In genomic region chr3:127588675-127589577, GRCh38 we compare ENCODE assay signal across 8 cellular contexts. TPM values are rescaled to one million over a fixed set of nuclear protein-coding genes. Genes with fewer than 3 reads are reported as not detected.
DNase-seq lines count a peak whose midpoint lies in the region; ATAC-seq and TF ChIP-seq lines count a peak whose summit lies in the region.

No MANE protein-coding gene starts in this region.

- no peaks in the 10 kb centered on the region for H3K27me3 ChIP-seq in left lung
- no peaks in the 10 kb centered on the region for H3K27me3 ChIP-seq in testis

- TF ChIP-seq POLR2A in testis (IDR thresholded peaks at IDR 0.05): no peak

- peak overlapping the region; percentile 90 to 97 for H3K4me3 ChIP-seq in left lung
- peak overlapping the region; percentile 92 to 95 for H3K4me3 ChIP-seq in testis

- H3K4me1 ChIP-seq in left lung (peaks cover 16 to 66% of the 10 kb centered on the region in 2 donors), testis (peaks cover 34% of the 10 kb centered on the region)

- ATAC-seq in left lung (no peak), HG02852 (IDR thresholded peaks at IDR 0.05; ENCODE audit: unreplicated experiment) (no peak), HG02798 (IDR thresholded peaks at IDR 0.05; ENCODE audit: poor library complexity, unreplicated experiment) (no peak)

- intact Hi-C loops in left lung (cut with DNase I) (no loop called here), testis (cut with DNase I; ENCODE audit: low total_unique reads) (no loop called here)

- H3K9me3 ChIP-seq in left lung (no peaks in the 10 kb centered on the region), testis (no peaks in the 10 kb centered on the region)

- H3K27ac ChIP-seq in left lung: no peak overlapping the region
- peak overlapping the region; percentile 6 to 91 for H3K27ac ChIP-seq in testis

- no peaks in the 10 kb centered on the region for H3K36me3 ChIP-seq in left lung
- no peaks in the 10 kb centered on the region for H3K36me3 ChIP-seq in testis (ENCODE audit: low read depth, missing control alignments)

- DNase-seq in EH (ENCODE audit: low read depth) (peak; percentile 93), LoVo (ENCODE audit: low spot score) (peak; percentile 30), amniotic epithelial cell (ENCODE audit: low read depth) (peak; percentile 91), left lung (no peak), testis (peak; percentile 34), GM10266 (ENCODE audit: extremely low spot score) (no peak)

- TF ChIP-seq CTCF in left lung (IDR thresholded peaks at IDR 0.05) (no peak), testis (IDR thresholded peaks at IDR 0.05) (no peak), GM10266 (IDR thresholded peaks at IDR 0.05; ENCODE audit: control insufficient read depth, insufficient read depth, low read depth, missing control alignments) (no peak)

- 24 to 25% methylated on average over 13 to 16 of the region's 16 CpGs for WGBS in testis, 2 donors

RNA-seq across cellular contexts. Expression of gene TPRA1, which starts 1.6 kb away (rescaled TPM):
- total RNA-seq in left lung (10 to 100 TPM; 40.3 to 40.5 TPM), testis (10 to 100 TPM; 55.7 to 59.3 TPM)
- polyA plus RNA-seq in testis (ENCODE audit: insufficient read depth, low read depth, low replicate concordance): 32.6 TPM

RNA-seq across cellular contexts. Expression of gene MCM2, which starts 9.3 kb away (rescaled TPM):
- 10 to 100 TPM; 17.0 to 37.8 TPM for total RNA-seq in left lung
- 10 to 100 TPM; 40.8 to 49.3 TPM for total RNA-seq in testis
- 32.5 TPM for polyA plus RNA-seq in testis (ENCODE audit: insufficient read depth, low read depth, low replicate concordance)

RNA-seq across cellular contexts. Expression of gene PODXL2, which starts 40.1 kb away (rescaled TPM):
- total RNA-seq in left lung (10 to 100 TPM in 1 of 2 donors, 1 to 10 TPM in 1; 2.9 to 12.3 TPM), testis (10 to 100 TPM; 71.9 to 88.8 TPM)
- polyA plus RNA-seq in testis (ENCODE audit: insufficient read depth, low read depth, low replicate concordance): 51.3 TPM

Comparison
In these comparisons a context has a peak if more than half of its experiments do, and no peak if none do; other contexts are left out.
1. DNase-seq: peak in EH (single experiment), LoVo (single experiment), amniotic epithelial cell (single experiment) and testis (single experiment); none in left lung (0 of 2) and GM10266 (single experiment).
2. H3K27ac ChIP-seq: peak in testis (2 of 2); none in left lung (0 of 2).
3. RNA of gene PODXL2, which starts 40.1 kb away (total RNA-seq): 71.9 to 88.8 TPM in testis; 2.9 to 12.3 TPM in left lung; every median in the first group is over 4 times any median in the second.